In the genomic region with DNA sequence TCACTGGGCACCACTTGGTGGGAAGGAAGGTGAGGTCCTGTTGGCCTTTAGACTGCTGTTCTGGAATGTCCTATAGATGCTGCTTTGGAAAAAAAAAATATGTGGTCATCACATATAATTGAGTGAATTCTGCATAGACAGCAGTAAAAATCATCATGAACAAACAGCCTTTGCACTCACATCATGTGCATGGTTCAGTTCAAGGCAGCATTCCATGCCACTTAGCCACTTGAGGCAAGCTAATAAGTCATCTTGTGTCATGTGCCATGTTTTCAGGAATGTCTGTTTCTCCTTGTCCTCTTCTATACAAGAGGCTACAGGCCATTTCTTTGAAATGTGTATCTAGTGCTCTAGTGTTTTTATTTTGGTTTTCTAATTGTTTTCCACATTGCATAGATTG, we compare ENCODE assay signal across 18 cellular contexts. TPM values are rescaled to one million over a fixed set of nuclear protein-coding genes. Genes with fewer than 3 reads are reported as not detected.
DNase-seq lines count a peak whose midpoint lies in the region; ATAC-seq and TF ChIP-seq lines count a peak whose summit lies in the region.
"Had no signal": no experiment of that assay in that cellular context is flagged by ENCODE, and none has a peak within 500 bp of the region (broad histone marks: within the 10 kb centered on the region; RNA-seq: fewer than 3 reads in every experiment).

No MANE protein-coding gene starts in this region.

- H3K79me2 ChIP-seq in GM23248 (ENCODE audit: insufficient read depth) = no peaks in the 10 kb centered on the region

- peak; percentile 70 for DNase-seq in GM23248
- peak; percentile 58 for DNase-seq in SK-MEL-5 (ENCODE audit: low read depth, low spot score)
- peak; percentile 22 for DNase-seq in fibroblast of pulmonary artery (ENCODE audit: low read depth)
- DNase-seq in retinal pigment epithelial cell (ENCODE audit: low read depth) = peak; percentile 88
- DNase-seq in NCI-H2227 (lab: John Stamatoyannopoulos, UW; ENCODE audit: unreplicated experiment) = no peak
- DNase-seq in stimulated activated effector memory CD8-positive, alpha-beta T cell treated with anti-CD3 and anti-CD28 coated beads, Interleukin-12 subunit alpha, Interleukin-12 subunit beta, amount 100 ng/mL, for 72 hours (ENCODE audit: low spot score in 2 of 2) = no peak
- DNase-seq: activated CD4-positive, CD25-positive, alpha-beta regulatory T cell; activated effector memory CD4-positive, alpha-beta T cell treated with anti-CD3 and anti-CD28 coated beads, Interleukin-2, amount 50 U/mL, for 16 hours; CD4-positive, CD25-positive, alpha-beta regulatory T cell; immature natural killer cell; Kasumi-1; NCI-H1930; RPMI8226; spleen; stimulated activated naive CD8-positive, alpha-beta T cell treated with anti-CD3 and anti-CD28 coated beads, Interleukin-15, amount 100 ng/mL, for 72 hours had no signal

- H3K4me1 Mint-ChIP-seq in stimulated activated effector memory CD8-positive, alpha-beta T cell treated with anti-CD3 and anti-CD28 coated beads, Interleukin-12 subunit alpha, Interleukin-12 subunit beta, amount 100 ng/mL, for 72 hours = no peaks in the 10 kb centered on the region
- H3K4me1 Mint-ChIP-seq: CD4-positive, CD25-positive, alpha-beta regulatory T cell; immature natural killer cell; stimulated activated naive CD8-positive, alpha-beta T cell treated with anti-CD3 and anti-CD28 coated beads, Interleukin-15, amount 100 ng/mL, for 72 hours had no signal

- H3K4me1 ChIP-seq in GM23248 (ENCODE audit: insufficient read depth) = peaks cover 10% of the 10 kb centered on the region
- H3K4me1 ChIP-seq: ascending aorta, spleen had no signal

- H3K4me2 ChIP-seq in GM23248 (ENCODE audit: unreplicated experiment) = peak overlapping the region; percentile 6

- no peaks in the 10 kb centered on the region for H3F3A ChIP-seq in GM23248 (ENCODE audit: insufficient read depth)

- H3K9me2 ChIP-seq in GM23248 (ENCODE audit: insufficient read depth) = no peaks in the 10 kb centered on the region

- no peaks in the 10 kb centered on the region for H3K9me3 ChIP-seq in GM23248 (ENCODE audit: low read depth)
- H3K9me3 ChIP-seq: ascending aorta, spleen had no signal

- no peak for ATAC-seq in stimulated activated effector memory CD8-positive, alpha-beta T cell treated with anti-CD3 and anti-CD28 coated beads, Interleukin-12 subunit alpha, Interleukin-12 subunit beta, amount 100 ng/mL, for 72 hours
- ATAC-seq in GM21390 (IDR thresholded peaks at IDR 0.05; ENCODE audit: unreplicated experiment) = no peak
- ATAC-seq: stimulated activated naive CD8-positive, alpha-beta T cell treated with anti-CD3 and anti-CD28 coated beads, Interleukin-15, amount 100 ng/mL, for 72 hours had no signal

- H3K9me3 Mint-ChIP-seq in stimulated activated effector memory CD8-positive, alpha-beta T cell treated with anti-CD3 and anti-CD28 coated beads, Interleukin-12 subunit alpha, Interleukin-12 subunit beta, amount 100 ng/mL, for 72 hours = no peaks in the 10 kb centered on the region
- H3K9me3 Mint-ChIP-seq: CD4-positive, CD25-positive, alpha-beta regulatory T cell; immature natural killer cell; stimulated activated naive CD8-positive, alpha-beta T cell treated with anti-CD3 and anti-CD28 coated beads, Interleukin-15, amount 100 ng/mL, for 72 hours had no signal

- H3K27me3 ChIP-seq in GM23248 (replicated peaks; ENCODE audit: insufficient read depth) = no peaks in the 10 kb centered on the region
- H3K27me3 ChIP-seq: ascending aorta had no signal

- H3K4me3 ChIP-seq in GM23248 = no peak overlapping the region
- no peak overlapping the region for H3K4me3 ChIP-seq in fibroblast of pulmonary artery (replicated peaks; ENCODE audit: low read depth, low read length)
- H3K4me3 ChIP-seq in retinal pigment epithelial cell (ENCODE audit: low read length) = no peak overlapping the region
- H3K4me3 ChIP-seq: ascending aorta, spleen had no signal

- H3K27ac Mint-ChIP-seq in stimulated activated effector memory CD8-positive, alpha-beta T cell treated with anti-CD3 and anti-CD28 coated beads, Interleukin-12 subunit alpha, Interleukin-12 subunit beta, amount 100 ng/mL, for 72 hours = no peak overlapping the region
- H3K27ac Mint-ChIP-seq: CD4-positive, CD25-positive, alpha-beta regulatory T cell; immature natural killer cell had no signal

- TF ChIP-seq CTCF in fibroblast of pulmonary artery (IDR thresholded peaks at IDR 0.05; ENCODE audit: low read length, missing control alignments) = no peak
- no peak for TF ChIP-seq CTCF in retinal pigment epithelial cell (conservative IDR thresholded peaks at IDR 0.05; ENCODE audit: low read depth, low read length)

- H3K27ac ChIP-seq in GM23248 = no peak overlapping the region
- H3K27ac ChIP-seq: ascending aorta, HL-60, spleen had no signal

- in situ Hi-C loops in GM23248 (cut with MboI) (loop anchor here (10.0 kb wide), 1 partner anchor 55 kb away; no protein-coding TSS in a partner anchor), SK-MEL-5 (cut with HindIII; ENCODE audit: low pct_unique_long_range_greater_than_20kb, low sequenced_read_pairs) (no loop called here)

- no peak overlapping the region for H3K4me3 Mint-ChIP-seq in stimulated activated effector memory CD8-positive, alpha-beta T cell treated with anti-CD3 and anti-CD28 coated beads, Interleukin-12 subunit alpha, Interleukin-12 subunit beta, amount 100 ng/mL, for 72 hours
- H3K4me3 Mint-ChIP-seq: CD4-positive, CD25-positive, alpha-beta regulatory T cell; immature natural killer cell; stimulated activated naive CD8-positive, alpha-beta T cell treated with anti-CD3 and anti-CD28 coated beads, Interleukin-15, amount 100 ng/mL, for 72 hours had no signal

- no peaks in the 10 kb centered on the region for H4K20me1 ChIP-seq in GM23248 (ENCODE audit: insufficient read depth)

- H2AFZ ChIP-seq in GM23248 = no peak overlapping the region

- no peak overlapping the region for H3K9ac ChIP-seq in GM23248

- H3K36me3 Mint-ChIP-seq in stimulated activated effector memory CD8-positive, alpha-beta T cell treated with anti-CD3 and anti-CD28 coated beads, Interleukin-12 subunit alpha, Interleukin-12 subunit beta, amount 100 ng/mL, for 72 hours = no peaks in the 10 kb centered on the region
- H3K36me3 Mint-ChIP-seq: CD4-positive, CD25-positive, alpha-beta regulatory T cell; immature natural killer cell had no signal

- no peaks in the 10 kb centered on the region for H3K36me3 ChIP-seq in GM23248 (ENCODE audit: low read depth)
- H3K36me3 ChIP-seq: ascending aorta, spleen had no signal

RNA-seq across cellular contexts. Expression of gene TSC22D1, which starts 43.9 kb away (rescaled TPM):
- 59.2 and 60.6 TPM in 2 replicates for total RNA-seq in GM23248 (2014; rRNA removed; shearing (Covaris generic))
- 30.5 and 31.3 TPM in 2 replicates for polyA plus RNA-seq in GM23248 (2016; fragmentation: Nextera tagmentation; extraction: Ambion mirVana)
- 36.5 and 37.3 TPM in 2 replicates for total RNA-seq in SK-MEL-5 (2014; rRNA removed; shearing (Covaris generic))
- polyA plus RNA-seq in SK-MEL-5 (2015; cell fraction: cytosol; rRNA removed) = 57.4 and 62.7 TPM in 2 replicates
- polyA plus RNA-seq in SK-MEL-5 (2015; cell fraction: nucleus; rRNA removed) = 70.2 and 74.8 TPM in 2 replicates

Comparison
In these comparisons a context has a peak if more than half of its experiments do, and no peak if none do; other contexts are left out.
1. DNase-seq: peak in GM23248 (single experiment), SK-MEL-5 (single experiment), fibroblast of pulmonary artery (single experiment) and retinal pigment epithelial cell (single experiment); none in NCI-H2227 (single experiment) and stimulated activated effector memory CD8-positive, alpha-beta T cell treated with anti-CD3 and anti-CD28 coated beads, Interleukin-12 subunit alpha, Interleukin-12 subunit beta, amount 100 ng/mL, for 72 hours (0 of 2).